Comparison of ENCODE assay signal across 1 cellular context in the genomic region with DNA sequence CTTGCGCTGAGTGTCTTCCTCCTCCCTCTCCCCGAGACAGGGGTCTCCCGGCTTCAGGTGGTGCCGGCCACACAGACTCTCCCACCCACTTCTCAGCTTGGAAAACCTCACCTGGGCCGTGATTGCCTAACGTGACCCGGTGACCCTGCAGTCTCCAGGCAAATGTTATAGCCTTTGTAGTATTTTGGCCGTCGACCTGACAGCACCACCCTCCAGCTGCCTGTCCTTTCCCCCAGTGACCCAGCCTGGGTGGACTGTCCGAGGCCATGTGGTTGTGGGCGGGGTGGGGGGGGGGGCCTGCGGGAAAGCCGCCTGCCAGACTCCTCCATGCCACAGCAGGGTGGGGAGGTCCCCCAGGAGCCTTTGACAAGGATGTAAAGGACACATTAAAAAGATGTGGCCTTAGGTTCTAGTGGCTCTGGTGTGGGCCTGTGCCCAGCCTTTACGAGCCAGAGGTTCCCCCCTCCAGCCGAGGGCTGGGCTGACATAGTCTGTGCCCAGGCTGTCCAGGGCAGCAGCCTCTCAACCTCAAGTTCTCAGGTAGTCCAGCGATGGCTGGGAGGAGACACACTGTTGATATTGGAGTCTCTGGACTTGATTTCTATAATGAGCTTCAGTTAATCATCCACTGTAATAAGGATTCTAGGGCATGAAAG.
TF ChIP-seq lines count a peak whose summit lies in the region.

No MANE protein-coding gene starts in this region.

TF ChIP-seq in H1, 55 proteins besides CTCF, POLR2A, EP300 and RAD21:
- TF ChIP-seq POLR2AphosphoS5 (IDR thresholded peaks at IDR 0.05; ENCODE audit: low read depth, low read length) (peak; percentile 37; the same call in 1 of the 2 replicates), SP2 (IDR thresholded peaks at IDR 0.05; ENCODE audit: low read length) (no peak), SRF (IDR thresholded peaks at IDR 0.05; ENCODE audit: low read depth, low read length) (no peak), ZNF274 (IDR thresholded peaks at IDR 0.05; ENCODE audit: borderline replicate concordance, extremely low read depth, low read length) (no peak), TAF1 (IDR thresholded peaks at IDR 0.05; ENCODE audit: low read depth, low read length) (no peak), RNF2 (IDR thresholded peaks at IDR 0.05; ENCODE audit: borderline replicate concordance, low read depth, low read length, missing control alignments, poor library complexity, severe bottlenecking) (no peak), GTF2F1 (IDR thresholded peaks at IDR 0.05; ENCODE audit: borderline replicate concordance, low read depth, low read length) (no peak)
TF ChIP-seq in H1: peak in this region for 1.
